In the genomic region with DNA sequence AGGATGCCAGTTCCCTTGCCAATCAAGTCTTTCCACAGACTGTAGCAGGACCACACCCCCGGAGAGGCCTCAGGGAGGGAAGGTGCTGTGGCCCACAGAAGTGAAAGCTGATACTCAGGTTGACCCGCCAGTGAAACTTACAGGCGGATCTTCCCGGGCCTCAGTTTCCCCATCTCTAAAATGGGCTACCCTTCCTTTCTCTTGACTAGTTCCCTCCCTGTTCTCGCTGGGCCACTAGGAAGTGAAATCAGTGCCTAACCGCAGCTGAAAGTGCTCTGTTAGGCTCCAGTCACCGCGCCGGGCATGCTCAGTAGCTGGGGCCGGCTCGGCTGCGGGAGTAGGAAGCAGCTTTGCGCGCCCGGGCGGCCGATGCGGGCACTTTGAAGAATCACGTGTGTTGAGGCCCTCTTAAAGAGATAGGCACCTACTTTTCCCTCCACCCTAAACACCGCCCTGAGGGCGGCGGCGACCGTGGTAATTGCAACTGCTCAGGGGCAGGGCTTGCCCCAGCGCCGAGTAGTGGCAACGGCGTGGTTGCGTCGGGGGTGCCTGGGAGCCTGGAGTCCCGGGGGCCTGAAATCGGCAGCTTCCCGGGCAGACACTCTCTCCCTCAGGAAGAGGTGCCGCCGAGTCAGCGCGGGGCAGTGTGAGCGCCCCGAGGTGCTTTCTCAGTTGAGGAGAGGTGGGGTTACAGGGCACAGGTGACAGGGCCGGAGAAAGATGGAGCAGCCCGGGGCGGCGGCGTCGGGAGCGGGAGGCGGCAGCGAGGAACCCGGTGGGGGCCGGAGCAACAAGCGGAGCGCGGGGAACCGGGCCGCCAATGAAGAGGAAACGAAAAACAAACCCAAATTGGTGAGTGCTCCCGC, we compare ENCODE assay signal across 8 cellular contexts. TPM values are rescaled to one million over a fixed set of nuclear protein-coding genes. Genes with fewer than 3 reads are reported as not detected.
DNase-seq lines count a peak whose midpoint lies in the region; ATAC-seq and TF ChIP-seq lines count a peak whose summit lies in the region.

A gene (plus strand): TSS at position 504 of the 866 bp plus-strand sequence.

- peak; percentile 34 to 76 (median 62) for DNase-seq in CD8-positive, alpha-beta T cell
- DNase-seq in SJCRH30 (peak; percentile 83 to 85), glutamatergic neuron (peak; percentile 72), ovary (peak; percentile 64 to 81 (median 73)), thoracic aorta (ENCODE audit: low spot score) (peak; percentile 32)

- no peaks in the 10 kb centered on the region for H3K27me3 Mint-ChIP-seq in CD8-positive, alpha-beta T cell (ENCODE audit: low read depth)
- H3K27me3 Mint-ChIP-seq in activated naive CD4-positive, alpha-beta T cell treated with anti-CD3 and anti-CD28 coated beads, Interleukin-2, amount 50 U/mL, for 24 hours, result no peaks in the 10 kb centered on the region
- no peaks in the 10 kb centered on the region for H3K27me3 Mint-ChIP-seq in glutamatergic neuron (ENCODE audit: unreplicated experiment)

- no peaks in the 10 kb centered on the region for H3K9me3 ChIP-seq in CD8-positive, alpha-beta T cell (ENCODE audit: low read length)
- no peaks in the 10 kb centered on the region for H3K9me3 ChIP-seq in SJCRH30 (replicated peaks)
- no peaks in the 10 kb centered on the region for H3K9me3 ChIP-seq in ovary
- no peaks in the 10 kb centered on the region for H3K9me3 ChIP-seq in thoracic aorta

- TF ChIP-seq EP300 in ovary (IDR thresholded peaks at IDR 0.05), result no peak

- H3K4me1 ChIP-seq in CD8-positive, alpha-beta T cell (ENCODE audit: insufficient read depth, low read length), result peaks cover 12% of the 10 kb centered on the region
- 0 out of 2 replicates have a peak, but pooled peaks cover 3% of the 10 kb centered on the region for H3K4me1 ChIP-seq in SJCRH30
- no peaks in the 10 kb centered on the region for H3K4me1 ChIP-seq in ovary (ENCODE audit: insufficient read depth)
- H3K4me1 ChIP-seq in thoracic aorta (ENCODE audit: control insufficient read depth in 1 of 2, low read depth in 2 of 2), result peaks cover 0 to 7% of the 10 kb centered on the region in 2 donors

- peak; percentile 34 for TF ChIP-seq POLR2A in ovary (IDR thresholded peaks at IDR 0.05)

- H3K27me3 ChIP-seq in CD8-positive, alpha-beta T cell (ENCODE audit: insufficient read depth, low read length), result no peaks in the 10 kb centered on the region
- no peaks in the 10 kb centered on the region for H3K27me3 ChIP-seq in SJCRH30
- H3K27me3 ChIP-seq in ovary, result no peaks in the 10 kb centered on the region
- no peaks in the 10 kb centered on the region for H3K27me3 ChIP-seq in thoracic aorta (replicated peaks; ENCODE audit: insufficient read depth)

- peak within 1 kb of the TSS; percentile 85 for H3K27ac Mint-ChIP-seq in CD8-positive, alpha-beta T cell
- peak within 1 kb of the TSS; percentile 84 for H3K27ac Mint-ChIP-seq in activated naive CD4-positive, alpha-beta T cell treated with anti-CD3 and anti-CD28 coated beads, Interleukin-2, amount 50 U/mL, for 24 hours
- H3K27ac Mint-ChIP-seq in glutamatergic neuron (ENCODE audit: unreplicated experiment), result no peak within 1 kb of the TSS

- H3K27ac ChIP-seq in CD8-positive, alpha-beta T cell (ENCODE audit: low read depth, low read length), result peak within 1 kb of the TSS; percentile 55
- H3K27ac ChIP-seq in SJCRH30 (peak within 1 kb of the TSS; percentile 75), ovary (peak within 1 kb of the TSS; percentile 64 to 78), thoracic aorta (peak within 1 kb of the TSS; percentile 69 to 77)

- H3K4me1 Mint-ChIP-seq in CD8-positive, alpha-beta T cell (ENCODE audit: low read depth), result peaks cover 37% of the 10 kb centered on the region
- peaks cover 32% of the 10 kb centered on the region for H3K4me1 Mint-ChIP-seq in activated naive CD4-positive, alpha-beta T cell treated with anti-CD3 and anti-CD28 coated beads, Interleukin-2, amount 50 U/mL, for 24 hours
- H3K4me1 Mint-ChIP-seq in glutamatergic neuron (ENCODE audit: low read depth, unreplicated experiment), result no peaks in the 10 kb centered on the region

- peak; percentile 72 for ATAC-seq in CD8-positive, alpha-beta T cell
- ATAC-seq in GM19463 (IDR thresholded peaks at IDR 0.05; ENCODE audit: unreplicated experiment) (peak; percentile 71), HG03575 (IDR thresholded peaks at IDR 0.05; ENCODE audit: extremely low read depth, insufficient number of reproducible peaks, low FRiP score, unreplicated experiment) (peak; percentile 62), thoracic aorta (ENCODE audit: insufficient number of reproducible peaks, low FRiP score, low read depth) (peak; percentile 65)

- H3K36me3 ChIP-seq in CD8-positive, alpha-beta T cell (ENCODE audit: insufficient read depth, low read length), result no peaks in the 10 kb centered on the region
- H3K36me3 ChIP-seq in SJCRH30, result no peaks in the 10 kb centered on the region
- no peaks in the 10 kb centered on the region for H3K36me3 ChIP-seq in ovary
- no peaks in the 10 kb centered on the region for H3K36me3 ChIP-seq in thoracic aorta

- H3K4me3 Mint-ChIP-seq in CD8-positive, alpha-beta T cell, result peak within 1 kb of the TSS; percentile 94
- H3K4me3 Mint-ChIP-seq in activated naive CD4-positive, alpha-beta T cell treated with anti-CD3 and anti-CD28 coated beads, Interleukin-2, amount 50 U/mL, for 24 hours, result peak within 1 kb of the TSS; percentile 94
- H3K4me3 Mint-ChIP-seq in glutamatergic neuron (ENCODE audit: unreplicated experiment), result peak within 1 kb of the TSS; percentile 90

- intact Hi-C loops in CD8-positive, alpha-beta T cell (cut with DNase I, micrococcal nuclease), result no loop called here
- intact Hi-C loops in ovary (cut with DNase I), result no loop called here

- CTCF ChIA-PET in CD8-positive, alpha-beta T cell (lab: Charles Lee), result no interaction called here

- H3K36me3 Mint-ChIP-seq in CD8-positive, alpha-beta T cell, result peaks cover 2% of the 10 kb centered on the region
- no peaks in the 10 kb centered on the region for H3K36me3 Mint-ChIP-seq in activated naive CD4-positive, alpha-beta T cell treated with anti-CD3 and anti-CD28 coated beads, Interleukin-2, amount 50 U/mL, for 24 hours
- H3K36me3 Mint-ChIP-seq in glutamatergic neuron (ENCODE audit: unreplicated experiment), result no peaks in the 10 kb centered on the region

- 6 to 17% (median 14%) methylated on average over 57 of the region's 57 CpGs for WGBS in ovary, 3 donors

- POLR2A ChIA-PET in CD8-positive, alpha-beta T cell (lab: Charles Lee), result interaction anchor here (0.7 kb wide), 1 partner anchor 87 kb away, joined by 3 read pairs; no protein-coding TSS in a partner anchor

- peak within 1 kb of the TSS; percentile 60 for H3K4me3 ChIP-seq in CD8-positive, alpha-beta T cell (ENCODE audit: low read depth, low read length)
- H3K4me3 ChIP-seq in SJCRH30 (peak within 1 kb of the TSS; percentile 78), ovary (peak within 1 kb of the TSS; percentile 62), thoracic aorta (peak within 1 kb of the TSS; percentile 87)

- H3K9me3 Mint-ChIP-seq in CD8-positive, alpha-beta T cell, result no peaks in the 10 kb centered on the region
- no peaks in the 10 kb centered on the region for H3K9me3 Mint-ChIP-seq in activated naive CD4-positive, alpha-beta T cell treated with anti-CD3 and anti-CD28 coated beads, Interleukin-2, amount 50 U/mL, for 24 hours
- no peaks in the 10 kb centered on the region for H3K9me3 Mint-ChIP-seq in glutamatergic neuron (ENCODE audit: unreplicated experiment)

- no peak for TF ChIP-seq CTCF in CD8-positive, alpha-beta T cell (IDR thresholded peaks at IDR 0.05)
- TF ChIP-seq CTCF in glutamatergic neuron (IDR thresholded peaks at IDR 0.05; ENCODE audit: partially characterized antibody, unreplicated experiment), result no peak
- peak in 1 of 3 donors; percentile 12 for TF ChIP-seq CTCF in ovary (IDR thresholded peaks at IDR 0.05)
- TF ChIP-seq CTCF in thoracic aorta (IDR thresholded peaks at IDR 0.05), result peak; percentile 28

RNA-seq across cellular contexts. Expression of the gene that starts here (rescaled TPM):
- total RNA-seq in CD8-positive, alpha-beta T cell, result 1 to 10 TPM; 8.7 to 9.1 TPM
- 19.7 and 22.5 TPM in 2 replicates for total RNA-seq in SJCRH30 (2014; rRNA removed; shearing (Covaris generic))
- total RNA-seq in glutamatergic neuron (ENCODE audit: unreplicated experiment) (3.8 TPM), ovary (10 to 100 TPM; 19.4 to 30.9 (median 25.7) TPM), thoracic aorta (10 to 100 TPM; 42.4 to 66.0 TPM)
- 10 to 100 TPM in 1 of 2 donors, 1 to 10 TPM in 1; 8.1 to 10.5 TPM for polyA plus RNA-seq in ovary

Comparison
In these comparisons a context has a peak if more than half of its experiments do, and no peak if none do; other contexts are left out.
1. Peak in every context shown above with its lines: DNase-seq, ATAC-seq, H3K4me3 ChIP-seq and H3K27ac ChIP-seq.
2. DNase-seq: peak in every context shown above with its lines; median percentile 84 in SJCRH30; 73 in ovary; 72 in glutamatergic neuron; 62 in CD8-positive, alpha-beta T cell; 32 in thoracic aorta.